Comparison of ENCODE assay signal across 23 cellular contexts in the genomic region with DNA sequence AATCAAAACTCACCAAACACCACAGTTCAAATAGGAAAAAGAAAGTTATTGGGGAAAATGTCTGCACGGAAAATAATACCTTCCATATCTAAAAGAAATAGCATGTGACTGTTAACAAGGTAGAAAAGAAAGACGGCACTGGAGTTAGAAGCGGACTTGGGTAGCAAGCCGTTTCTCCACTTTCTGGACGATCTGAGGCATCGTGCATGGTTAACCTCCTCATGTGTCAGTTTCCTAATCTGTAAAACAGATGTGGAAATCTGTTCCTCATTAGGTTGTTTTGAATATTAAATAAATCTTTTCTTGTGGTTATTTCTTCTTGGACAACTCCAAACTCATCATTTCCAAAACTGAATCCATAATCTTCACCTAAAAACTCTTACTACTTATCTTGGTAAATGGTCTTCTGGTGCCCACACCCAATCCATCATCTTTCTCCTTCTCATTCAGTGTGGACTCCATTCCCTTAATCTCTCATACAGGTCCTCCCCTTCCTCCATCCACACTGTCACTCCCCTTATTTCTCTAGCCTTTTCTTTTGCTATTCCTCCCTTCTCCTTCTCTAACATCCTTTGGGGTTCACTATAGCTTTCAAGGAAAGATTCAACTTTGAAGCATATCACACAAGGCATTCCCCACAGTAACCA. TPM values are rescaled to one million over a fixed set of nuclear protein-coding genes. Genes with fewer than 3 reads are reported as not detected.
"Had no signal": no experiment of that assay in that cellular context is flagged by ENCODE, and none has a peak within 500 bp of the region (broad histone marks: within the 10 kb centered on the region; RNA-seq: fewer than 3 reads in every experiment).

No MANE protein-coding gene starts in this region.

- H3K36me3 ChIP-seq: SJSA1 had no signal

- H3K4me1 ChIP-seq: ascending aorta, body of pancreas, SJSA1 had no signal

- ATAC-seq: activated CD8-positive, alpha-beta T cell treated with anti-CD3 and anti-CD28 coated beads, Interleukin-2, amount 10 ng/mL, durations not matched to agents 7 days and 5 days; body of pancreas had no signal

- H3K9me3 Mint-ChIP-seq: activated naive CD8-positive, alpha-beta T cell treated with anti-CD3 and anti-CD28 coated beads, Interleukin-2, amount 10 ng/mL, durations not matched to agents 7 days and 5 days; T-helper 1 cell treated with Interleukin-12 subunit alpha and Interleukin-12 subunit beta and Interleukin-4 antibody, amounts not matched to agents 30 μg/mL and 1 μg/mL, for 36 hours had no signal

- H3K4me1 Mint-ChIP-seq: activated naive CD8-positive, alpha-beta T cell treated with anti-CD3 and anti-CD28 coated beads, Interleukin-2, amount 10 ng/mL, durations not matched to agents 7 days and 5 days had no signal

- H3K4me3 Mint-ChIP-seq: activated CD8-positive, alpha-beta T cell treated with anti-CD3 and anti-CD28 coated beads, Interleukin-2, amount 10 ng/mL, durations not matched to agents 7 days and 5 days; activated naive CD8-positive, alpha-beta T cell treated with anti-CD3 and anti-CD28 coated beads, Interleukin-2, amount 10 ng/mL, durations not matched to agents 7 days and 5 days; T-helper 1 cell treated with Interleukin-12 subunit alpha and Interleukin-12 subunit beta and Interleukin-4 antibody, amounts not matched to agents 30 μg/mL and 1 μg/mL, for 36 hours had no signal

- H3K27ac ChIP-seq: ascending aorta, body of pancreas, SJSA1 had no signal

- H3K9me3 ChIP-seq: ascending aorta, body of pancreas, SJSA1 had no signal

- H3K36me3 Mint-ChIP-seq: activated naive CD8-positive, alpha-beta T cell treated with anti-CD3 and anti-CD28 coated beads, Interleukin-2, amount 10 ng/mL, durations not matched to agents 7 days and 5 days had no signal

- H3K4me3 ChIP-seq: ascending aorta, body of pancreas, SJSA1 had no signal

- DNase-seq: activated CD4-positive, alpha-beta T cell treated with anti-CD3 and anti-CD28 coated beads for 48 hours; activated CD4-positive, alpha-beta T cell treated with anti-CD3 and anti-CD28 coated beads, Interleukin-2, amount 50 U/mL, for 4 hours; activated CD4-positive, CD25-positive, alpha-beta regulatory T cell treated with anti-CD3 and anti-CD28 coated beads, Interleukin-2, amount 50 U/mL, for 72 hours; activated CD8-positive, alpha-beta memory T cell treated with anti-CD3 and anti-CD28 coated beads, Interleukin-2, amount 50 U/mL, for 48 hours; activated CD8-positive, alpha-beta T cell treated with anti-CD3 and anti-CD28 coated beads, Interleukin-2, amount 10 ng/mL, durations not matched to agents 7 days and 5 days; activated naive CD4-positive, alpha-beta T cell treated with anti-CD3 and anti-CD28 coated beads, Interleukin-2, amount 50 U/mL, for 16 hours; activated naive CD8-positive, alpha-beta T cell treated with anti-CD3 and anti-CD28 coated beads, Interleukin-2, amount 10 ng/mL, durations not matched to agents 7 days and 5 days; activated T-cell treated with anti-CD3 and anti-CD28 coated beads, Interleukin-2, amount 50 U/mL, for 1 hour; body of pancreas; KG1; NCI-H1092 treated with DMSO at 0.1 percent for 48 hours; NCI-H1436; NCI-H187; NCI-H2081 treated with DMSO at 0.1 percent for 48 hours; NCI-H446; NCI-H524; SHP77 had no signal

- H3K27me3 ChIP-seq: ascending aorta, body of pancreas, SJSA1 had no signal

- H3K27ac Mint-ChIP-seq: activated CD8-positive, alpha-beta T cell treated with anti-CD3 and anti-CD28 coated beads, Interleukin-2, amount 10 ng/mL, durations not matched to agents 7 days and 5 days; activated naive CD8-positive, alpha-beta T cell treated with anti-CD3 and anti-CD28 coated beads, Interleukin-2, amount 10 ng/mL, durations not matched to agents 7 days and 5 days; T-helper 1 cell treated with Interleukin-12 subunit alpha and Interleukin-12 subunit beta and Interleukin-4 antibody, amounts not matched to agents 30 μg/mL and 1 μg/mL, for 36 hours had no signal

RNA-seq across cellular contexts. Expression of a gene that starts 53.5 kb away (rescaled TPM):
- total RNA-seq: activated CD8-positive, alpha-beta T cell treated with anti-CD3 and anti-CD28 coated beads, Interleukin-2, amount 10 ng/mL, durations not matched to agents 7 days and 5 days; activated naive CD8-positive, alpha-beta T cell treated with anti-CD3 and anti-CD28 coated beads, Interleukin-2, amount 10 ng/mL, durations not matched to agents 7 days and 5 days; ascending aorta; body of pancreas; bronchial epithelial cell; LHCN-M2; M059J; SJSA1 had no signal
